ENCODE assay signal across 8 cellular contexts in genomic region chr1:76639181-76639580, GRCh38.
"Had no signal": no experiment of that assay in that cellular context is flagged by ENCODE, and none has a peak within 500 bp of the region (broad histone marks: within the 10 kb centered on the region; RNA-seq: fewer than 3 reads in every experiment).

No MANE protein-coding gene starts in this region.

- FAIRE-seq: G401.6, GM12878, GM12891, GM12892, GM18507, GM19239 had no signal

- H3K4me3 ChIP-seq: GM12878 had no signal

- DNase-seq: GDM1, GF-D8 had no signal
